In the genomic region with DNA sequence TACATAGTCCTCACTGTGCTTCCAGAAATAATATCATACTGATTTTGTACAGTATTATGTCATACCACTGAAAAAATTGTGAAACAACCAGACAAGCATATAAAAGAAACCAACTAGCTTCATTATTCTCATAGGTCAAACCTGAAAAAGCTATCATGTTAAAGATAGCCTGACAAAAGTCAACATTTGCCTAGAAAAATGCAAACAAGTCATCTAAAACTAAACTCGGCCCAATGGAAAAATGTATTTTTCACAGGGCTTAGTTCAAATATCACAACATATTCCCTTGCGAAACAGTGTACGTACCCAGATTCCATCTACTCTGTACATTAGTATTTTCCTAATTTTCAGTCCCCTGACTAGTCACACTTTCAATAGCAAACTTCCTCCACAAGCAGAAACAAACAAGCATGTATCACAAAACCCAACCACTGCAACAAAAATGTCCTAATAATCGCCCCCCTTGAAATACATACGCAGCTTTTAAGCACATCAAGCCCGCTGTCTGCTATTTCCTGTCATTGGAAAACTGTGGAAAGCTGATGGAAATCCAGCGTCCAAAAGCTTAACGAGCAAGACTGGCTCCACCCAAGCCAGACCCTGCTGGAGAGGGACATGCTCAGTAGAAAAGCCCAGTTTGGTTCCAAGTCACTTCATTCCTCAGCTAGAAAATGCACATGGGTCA, we compare ENCODE assay signal across 10 cellular contexts.
DNase-seq lines count a peak whose midpoint lies in the region; ATAC-seq and TF ChIP-seq lines count a peak whose summit lies in the region.
"Had no signal": no experiment of that assay in that cellular context is flagged by ENCODE, and none has a peak within 500 bp of the region (broad histone marks: within the 10 kb centered on the region; RNA-seq: fewer than 3 reads in every experiment).

No MANE protein-coding gene starts in this region.

- H3K9me3 ChIP-seq in HEK293 (ENCODE audit: control insufficient read depth, insufficient read depth, low read depth, low read length), result no peaks in the 10 kb centered on the region
- no peaks in the 10 kb centered on the region for H3K9me3 ChIP-seq in right lobe of liver
- no peaks in the 10 kb centered on the region for H3K9me3 ChIP-seq in subcutaneous abdominal adipose tissue (ENCODE audit: control insufficient read depth in 5 of 5, low read length in 5 of 5)

- no peak overlapping the region for H3K27ac Mint-ChIP-seq in effector memory CD8-positive, alpha-beta T cell

- no peak overlapping the region for H3K4me3 Mint-ChIP-seq in effector memory CD8-positive, alpha-beta T cell

- CTCF ChIA-PET in HEK293 (lab: Yijun Ruan, JAX), result interaction anchor here (0.6 to 0.7 kb wide), 2 partner anchors 9 to 99 kb away, joined by 3 read pairs; no protein-coding TSS in a partner anchor

- H3K27ac ChIP-seq in HEK293 (ENCODE audit: extremely low read depth, low read depth, low read length), result no peak overlapping the region
- peak overlapping the region in 40 of 59 donors; percentile 0 to 81 (median 43) for H3K27ac ChIP-seq in dorsolateral prefrontal cortex
- peak overlapping the region in 2 of 3 donors; percentile 3 to 5 for H3K27ac ChIP-seq in right lobe of liver
- peak overlapping the region; percentile 92 for H3K27ac ChIP-seq in subcutaneous abdominal adipose tissue (ENCODE audit: low read depth, low read length)

- POLR2A ChIA-PET in HEK293 (lab: Yijun Ruan, JAX), result no interaction called here

- no peak for TF ChIP-seq POLR2A in right lobe of liver (IDR thresholded peaks at IDR 0.05)

- intact Hi-C loops in dorsolateral prefrontal cortex (cut with DNase I), result no loop called here
- intact Hi-C loops in right lobe of liver (cut with DNase I), result no loop called here

- TF ChIP-seq CTCF in HEK293 (tag by site-specific recombination; IDR thresholded peaks at IDR 0.05) (no peak), dorsolateral prefrontal cortex (IDR thresholded peaks at IDR 0.05 in 54 of 56, conservative IDR thresholded peaks at IDR 0.05 in 2 of 56; ENCODE audit: low read depth in 1 of 56, partially characterized antibody in 56 of 56) (no peak), right lobe of liver (IDR thresholded peaks at IDR 0.05) (no peak)

- H3K36me3 Mint-ChIP-seq in effector memory CD8-positive, alpha-beta T cell (ENCODE audit: insufficient read depth), result no peaks in the 10 kb centered on the region

- H3K27me3 Mint-ChIP-seq in effector memory CD8-positive, alpha-beta T cell, result no peaks in the 10 kb centered on the region

- no peaks in the 10 kb centered on the region for H3K4me1 Mint-ChIP-seq in effector memory CD8-positive, alpha-beta T cell (ENCODE audit: low read depth in 2 of 2)

- ATAC-seq in right lobe of liver, result peak; percentile 51 to 66 (median 59)
- ATAC-seq in effector memory CD8-positive, alpha-beta T cell (replicated peaks), result no peak

- no peaks in the 10 kb centered on the region for H3K9me3 Mint-ChIP-seq in effector memory CD8-positive, alpha-beta T cell

- H3K9ac ChIP-seq in subcutaneous abdominal adipose tissue (ENCODE audit: low read length in 5 of 5), result peak overlapping the region; percentile 3 to 79 (median 69)

- peaks cover 27% of the 10 kb centered on the region for H3K4me1 ChIP-seq in HEK293 (ENCODE audit: control insufficient read depth, insufficient read depth, low read length)
- H3K4me1 ChIP-seq in right lobe of liver, result no peaks in the 10 kb centered on the region
- peaks cover under 1 to 55% (median 52%) of the 10 kb centered on the region in 5 donors for H3K4me1 ChIP-seq in subcutaneous abdominal adipose tissue (ENCODE audit: control insufficient read depth in 5 of 5, insufficient read depth in 5 of 5, low read length in 5 of 5)

- H3K27me3 ChIP-seq in dorsolateral prefrontal cortex (no peaks in the 10 kb centered on the region), right lobe of liver (no peaks in the 10 kb centered on the region), subcutaneous abdominal adipose tissue (ENCODE audit: control insufficient read depth in 5 of 5, insufficient read depth in 4 of 5, low read length in 5 of 5) (no peaks in the 10 kb centered on the region)

- H3K4me3 ChIP-seq in HEK293 (ENCODE audit: low read depth, low read length), result no peak overlapping the region
- peak overlapping the region in 52 of 59 donors; percentile 3 to 55 (median 32) for H3K4me3 ChIP-seq in dorsolateral prefrontal cortex
- peak overlapping the region in 1 of 3 donors; percentile 9 for H3K4me3 ChIP-seq in right lobe of liver
- H3K4me3 ChIP-seq in subcutaneous abdominal adipose tissue (ENCODE audit: low read depth in 1 of 5, low read length in 5 of 5), result peak overlapping the region; percentile 57 to 85 (median 67)

- no peak for DNase-seq in dorsolateral prefrontal cortex
- no peak for DNase-seq in right lobe of liver
- DNase-seq in retina, result no peak
- no peak for DNase-seq in kidney glomerular epithelial cell (lab: John Stamatoyannopoulos, UW)
- DNase-seq in T-helper 9 cell, result no peak
- DNase-seq in effector memory CD8-positive, alpha-beta T cell, result no peak
- DNase-seq: activated T-cell treated with anti-CD3 and anti-CD28 coated beads, Interleukin-2, amount 50 U/mL, for 48 hours; NCI-H510A treated with DMSO at 0.1 percent for 48 hours had no signal

- WGBS in right lobe of liver (ENCODE audit: insufficient coverage, low coverage, low lambda C conversion rate, missing lambda C conversion rate), result 33% methylated on average over 8 of the region's 8 CpGs

- H3K36me3 ChIP-seq in HEK293 (ENCODE audit: control insufficient read depth in 2 of 2, insufficient read depth in 1 of 2, low read length in 2 of 2) (no peaks in the 10 kb centered on the region), right lobe of liver (no peaks in the 10 kb centered on the region), subcutaneous abdominal adipose tissue (ENCODE audit: control insufficient read depth in 5 of 5, insufficient read depth in 5 of 5, low read length in 5 of 5) (no peaks in the 10 kb centered on the region)

TF ChIP-seq in HEK293, 187 proteins besides CTCF, POLR2A, EP300 and RAD21 (continues in another document):
- TF ChIP-seq, protein P1, sequence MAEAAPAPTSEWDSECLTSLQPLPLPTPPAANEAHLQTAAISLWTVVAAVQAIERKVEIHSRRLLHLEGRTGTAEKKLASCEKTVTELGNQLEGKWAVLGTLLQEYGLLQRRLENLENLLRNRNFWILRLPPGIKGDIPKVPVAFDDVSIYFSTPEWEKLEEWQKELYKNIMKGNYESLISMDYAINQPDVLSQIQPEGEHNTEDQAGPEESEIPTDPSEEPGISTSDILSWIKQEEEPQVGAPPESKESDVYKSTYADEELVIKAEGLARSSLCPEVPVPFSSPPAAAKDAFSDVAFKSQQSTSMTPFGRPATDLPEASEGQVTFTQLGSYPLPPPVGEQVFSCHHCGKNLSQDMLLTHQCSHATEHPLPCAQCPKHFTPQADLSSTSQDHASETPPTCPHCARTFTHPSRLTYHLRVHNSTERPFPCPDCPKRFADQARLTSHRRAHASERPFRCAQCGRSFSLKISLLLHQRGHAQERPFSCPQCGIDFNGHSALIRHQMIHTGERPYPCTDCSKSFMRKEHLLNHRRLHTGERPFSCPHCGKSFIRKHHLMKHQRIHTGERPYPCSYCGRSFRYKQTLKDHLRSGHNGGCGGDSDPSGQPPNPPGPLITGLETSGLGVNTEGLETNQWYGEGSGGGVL (tag by site-specific recombination; IDR thresholded peaks at IDR 0.05), result no peak
- no peak for TF ChIP-seq ZNF747 (tag by site-specific recombination; IDR thresholded peaks at IDR 0.05)
- TF ChIP-seq, protein P2, sequence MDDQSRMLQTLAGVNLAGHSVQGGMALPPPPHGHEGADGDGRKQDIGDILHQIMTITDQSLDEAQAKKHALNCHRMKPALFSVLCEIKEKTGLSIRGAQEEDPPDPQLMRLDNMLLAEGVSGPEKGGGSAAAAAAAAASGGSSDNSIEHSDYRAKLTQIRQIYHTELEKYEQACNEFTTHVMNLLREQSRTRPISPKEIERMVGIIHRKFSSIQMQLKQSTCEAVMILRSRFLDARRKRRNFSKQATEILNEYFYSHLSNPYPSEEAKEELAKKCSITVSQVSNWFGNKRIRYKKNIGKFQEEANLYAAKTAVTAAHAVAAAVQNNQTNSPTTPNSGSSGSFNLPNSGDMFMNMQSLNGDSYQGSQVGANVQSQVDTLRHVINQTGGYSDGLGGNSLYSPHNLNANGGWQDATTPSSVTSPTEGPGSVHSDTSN (CRISPR knock-in tag; IDR thresholded peaks at IDR 0.05), result no peak
- TF ChIP-seq ZNF175 (tag by site-specific recombination; IDR thresholded peaks at IDR 0.05), result no peak
- TF ChIP-seq PRDM1 (tag by site-specific recombination; IDR thresholded peaks at IDR 0.05), result no peak
- no peak for TF ChIP-seq ZNF174 (tag by site-specific recombination; IDR thresholded peaks at IDR 0.05)
- TF ChIP-seq, protein P3, sequence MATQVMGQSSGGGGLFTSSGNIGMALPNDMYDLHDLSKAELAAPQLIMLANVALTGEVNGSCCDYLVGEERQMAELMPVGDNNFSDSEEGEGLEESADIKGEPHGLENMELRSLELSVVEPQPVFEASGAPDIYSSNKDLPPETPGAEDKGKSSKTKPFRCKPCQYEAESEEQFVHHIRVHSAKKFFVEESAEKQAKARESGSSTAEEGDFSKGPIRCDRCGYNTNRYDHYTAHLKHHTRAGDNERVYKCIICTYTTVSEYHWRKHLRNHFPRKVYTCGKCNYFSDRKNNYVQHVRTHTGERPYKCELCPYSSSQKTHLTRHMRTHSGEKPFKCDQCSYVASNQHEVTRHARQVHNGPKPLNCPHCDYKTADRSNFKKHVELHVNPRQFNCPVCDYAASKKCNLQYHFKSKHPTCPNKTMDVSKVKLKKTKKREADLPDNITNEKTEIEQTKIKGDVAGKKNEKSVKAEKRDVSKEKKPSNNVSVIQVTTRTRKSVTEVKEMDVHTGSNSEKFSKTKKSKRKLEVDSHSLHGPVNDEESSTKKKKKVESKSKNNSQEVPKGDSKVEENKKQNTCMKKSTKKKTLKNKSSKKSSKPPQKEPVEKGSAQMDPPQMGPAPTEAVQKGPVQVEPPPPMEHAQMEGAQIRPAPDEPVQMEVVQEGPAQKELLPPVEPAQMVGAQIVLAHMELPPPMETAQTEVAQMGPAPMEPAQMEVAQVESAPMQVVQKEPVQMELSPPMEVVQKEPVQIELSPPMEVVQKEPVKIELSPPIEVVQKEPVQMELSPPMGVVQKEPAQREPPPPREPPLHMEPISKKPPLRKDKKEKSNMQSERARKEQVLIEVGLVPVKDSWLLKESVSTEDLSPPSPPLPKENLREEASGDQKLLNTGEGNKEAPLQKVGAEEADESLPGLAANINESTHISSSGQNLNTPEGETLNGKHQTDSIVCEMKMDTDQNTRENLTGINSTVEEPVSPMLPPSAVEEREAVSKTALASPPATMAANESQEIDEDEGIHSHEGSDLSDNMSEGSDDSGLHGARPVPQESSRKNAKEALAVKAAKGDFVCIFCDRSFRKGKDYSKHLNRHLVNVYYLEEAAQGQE (tag by site-specific recombination; IDR thresholded peaks at IDR 0.05), result peak; percentile 71
